16 cellular contexts compared by ENCODE assay signal in genomic region chr7:47040795-47041194, GRCh38.
"Had no signal": no experiment of that assay in that cellular context is flagged by ENCODE, and none has a peak within 500 bp of the region (broad histone marks: within the 10 kb centered on the region; RNA-seq: fewer than 3 reads in every experiment).

No MANE protein-coding gene starts in this region.

- H3K4me2 ChIP-seq: hepatocyte had no signal

- ATAC-seq: gastroesophageal sphincter; naive thymus-derived CD8-positive, alpha-beta T cell had no signal

- H3K27ac ChIP-seq: brain microvascular endothelial cell, hepatocyte had no signal

- H3K27me3 ChIP-seq: brain microvascular endothelial cell, gastroesophageal sphincter, hepatocyte, sigmoid colon had no signal

- H3K9me3 ChIP-seq: gastroesophageal sphincter, sigmoid colon had no signal

- DNase-seq: activated CD4-positive, alpha-beta T cell treated with anti-CD3 and anti-CD28 coated beads, Interleukin-2, amount 50 U/mL, for 4 hours; activated CD4-positive, CD25-positive, alpha-beta regulatory T cell treated with anti-CD3 and anti-CD28 coated beads, Interleukin-2, amount 50 U/mL, for 72 hours; activated effector memory CD4-positive, alpha-beta T cell treated with Interleukin-2 at 50 U/mL for 16 hours; activated T-cell treated with anti-CD3 and anti-CD28 coated beads, Interleukin-2, amount 50 U/mL, for 1 hour; amygdala; brain microvascular endothelial cell; kidney glomerular epithelial cell; naive thymus-derived CD8-positive, alpha-beta T cell; nucleus accumbens; sigmoid colon; stimulated activated CD4-positive, alpha-beta T cell treated with anti-CD3 and anti-CD28 coated beads, Interleukin-2, amount 100 ng/mL, for 24 hours; stimulated activated naive CD4-positive, alpha-beta T cell treated with Interleukin-2 at 50 U/mL for 16 hours; SW 1271 had no signal

- H3K4me3 ChIP-seq: gastroesophageal sphincter, hepatocyte, lung, sigmoid colon had no signal

- H2AFZ ChIP-seq: hepatocyte had no signal

- H3K36me3 ChIP-seq: brain microvascular endothelial cell, gastroesophageal sphincter, sigmoid colon had no signal
